7 cellular contexts compared by ENCODE assay signal in genomic region chrY:21987222-21987621, GRCh38.
DNase-seq lines count a peak whose midpoint lies in the region; ATAC-seq and TF ChIP-seq lines count a peak whose summit lies in the region.
"Not testable (repeated sequence)": the region's sequence is repeated elsewhere in the genome, so short reads cannot be mapped to it uniquely, and the experiment has no call there.

No MANE protein-coding gene starts in this region.

- peak; percentile 80 for ATAC-seq in CD4-positive, alpha-beta T cell (ENCODE audit: poor library complexity)
- ATAC-seq in GM19043 (IDR thresholded peaks at IDR 0.05; ENCODE audit: low read depth, unreplicated experiment) (peak; percentile 43), GM21619 (IDR thresholded peaks at IDR 0.05; ENCODE audit: unreplicated experiment) (peak; percentile 89), HG02642 (IDR thresholded peaks at IDR 0.05; ENCODE audit: poor library complexity, unreplicated experiment) (peak; percentile 80), HG03442 (IDR thresholded peaks at IDR 0.05; ENCODE audit: unreplicated experiment) (peak; percentile 49), T-helper 17 cell (peak; percentile 89)
- peak; percentile 63 for ATAC-seq in effector memory CD8-positive, alpha-beta T cell (replicated peaks)

- not testable (repeated sequence) for H3K9me3 Mint-ChIP-seq in CD4-positive, alpha-beta T cell; effector memory CD8-positive, alpha-beta T cell

- intact Hi-C loops in CD4-positive, alpha-beta T cell (cut with DNase I, micrococcal nuclease): not testable (repeated sequence)

- not testable (repeated sequence) for H3K36me3 Mint-ChIP-seq in CD4-positive, alpha-beta T cell (ENCODE audit: low read depth); T-helper 17 cell (ENCODE audit: low read depth); effector memory CD8-positive, alpha-beta T cell (ENCODE audit: insufficient read depth)

- H3K27ac Mint-ChIP-seq in CD4-positive, alpha-beta T cell; T-helper 17 cell; effector memory CD8-positive, alpha-beta T cell: not testable (repeated sequence)

- CTCF ChIA-PET in CD4-positive, alpha-beta T cell (lab: Charles Lee): not testable (repeated sequence)

- DNase-seq in CD4-positive, alpha-beta T cell; T-helper 17 cell; effector memory CD8-positive, alpha-beta T cell: not testable (repeated sequence)

- H3K4me3 Mint-ChIP-seq in CD4-positive, alpha-beta T cell; T-helper 17 cell; effector memory CD8-positive, alpha-beta T cell: not testable (repeated sequence)

- H3K4me1 Mint-ChIP-seq in CD4-positive, alpha-beta T cell (ENCODE audit: low read depth); T-helper 17 cell; effector memory CD8-positive, alpha-beta T cell (ENCODE audit: low read depth in 2 of 2): not testable (repeated sequence)

- not testable (repeated sequence) for H3K27me3 ChIP-seq in CD4-positive, alpha-beta T cell (ENCODE audit: control insufficient read depth, insufficient read depth, low read length)

- TF ChIP-seq CTCF in CD4-positive, alpha-beta T cell (IDR thresholded peaks at IDR 0.05): not testable (repeated sequence)

- not testable (repeated sequence) for H3K27me3 Mint-ChIP-seq in CD4-positive, alpha-beta T cell; T-helper 17 cell; effector memory CD8-positive, alpha-beta T cell

- POLR2A ChIA-PET in CD4-positive, alpha-beta T cell (lab: Charles Lee): not testable (repeated sequence)

- H3K9me3 ChIP-seq in CD4-positive, alpha-beta T cell (ENCODE audit: control insufficient read depth, low read length); T-helper 17 cell (ENCODE audit: control insufficient read depth, low read length, poor library complexity, severe bottlenecking): not testable (repeated sequence)

- H3K27ac ChIP-seq in CD4-positive, alpha-beta T cell (ENCODE audit: low read depth, low read length): not testable (repeated sequence)
